ENCODE assay signal across 24 cellular contexts in the genomic region with DNA sequence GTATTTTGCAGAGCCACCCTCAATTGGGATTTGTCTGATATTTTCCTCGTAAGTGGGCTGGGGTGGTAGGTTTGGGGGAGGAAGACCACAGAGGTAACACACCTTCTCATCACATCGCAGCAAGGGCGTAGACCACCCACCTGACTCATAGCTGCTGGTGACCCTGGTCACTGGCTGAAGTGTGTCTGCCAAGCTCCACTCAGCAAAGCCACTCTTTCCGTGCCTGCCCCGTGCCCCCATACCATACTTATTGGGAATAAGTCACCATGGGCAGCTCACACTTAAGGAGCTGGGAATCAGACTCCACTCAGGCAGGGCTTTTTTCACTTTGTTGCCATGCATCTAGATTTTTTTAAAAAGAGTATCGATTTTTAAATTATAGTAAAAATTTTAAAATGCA.
"Had no signal": no experiment of that assay in that cellular context is flagged by ENCODE, and none has a peak within 500 bp of the region (broad histone marks: within the 10 kb centered on the region; RNA-seq: fewer than 3 reads in every experiment).

No MANE protein-coding gene starts in this region.

- H3K4me1 ChIP-seq: body of pancreas, colonic mucosa, gastrocnemius medialis, lower lobe of right lung, testis, upper lobe of left lung had no signal

- H3K27ac ChIP-seq: body of pancreas, colonic mucosa, dorsolateral prefrontal cortex, gastrocnemius medialis, lower lobe of right lung, testis, upper lobe of left lung had no signal

- H3K36me3 ChIP-seq: colonic mucosa, gastrocnemius medialis, lower lobe of right lung, upper lobe of left lung had no signal

- H3K9me3 ChIP-seq: colonic mucosa, testis had no signal

- H3K4me3 ChIP-seq: body of pancreas, colonic mucosa, dorsolateral prefrontal cortex, gastrocnemius medialis, lower lobe of right lung, testis, upper lobe of left lung had no signal

- DNase-seq: activated CD4-positive, alpha-beta T cell treated with anti-CD3 and anti-CD28 coated beads, Interleukin-2, amount 10 ng/mL, durations not matched to agents 7 days and 5 days; activated CD4-positive, CD25-positive, alpha-beta regulatory T cell treated with anti-CD3 and anti-CD28 coated beads, Interleukin-2, amount 50 U/mL, for 72 hours; activated CD8-positive, alpha-beta T cell treated with anti-CD3 and anti-CD28 coated beads for 36 hours; activated T-cell treated with anti-CD3 and anti-CD28 coated beads, Interleukin-2, amount 50 U/mL, for 1 hour; aorta; body of pancreas; cerebellar nuclear complex; colonic mucosa; effector memory CD4-positive, alpha-beta T cell; erythroblast; gastrocnemius medialis; hippocampal formation; lower lobe of right lung; mesenchymal stem cell; nucleus accumbens; SK-N-SH; stimulated activated naive CD4-positive, alpha-beta T cell; T-helper 17 cell; T1000; testis; upper lobe of left lung had no signal

- H3K27me3 ChIP-seq: body of pancreas, colonic mucosa, dorsolateral prefrontal cortex, gastrocnemius medialis, testis, upper lobe of left lung had no signal

- ATAC-seq: activated CD8-positive, alpha-beta T cell treated with anti-CD3 and anti-CD28 coated beads for 36 hours; body of pancreas; gastrocnemius medialis; lower lobe of right lung; naive thymus-derived CD8-positive, alpha-beta T cell; right cardiac atrium; T-helper 17 cell had no signal
